In genomic region chr3:129343643-129344360, GRCh38 we compare ENCODE assay signal across 10 cellular contexts.
DNase-seq lines count a peak whose midpoint lies in the region; ATAC-seq, FAIRE-seq and TF ChIP-seq lines count a peak whose summit lies in the region.
"Had no signal": no experiment of that assay in that cellular context is flagged by ENCODE, and none has a peak within 500 bp of the region (broad histone marks: within the 10 kb centered on the region; RNA-seq: fewer than 3 reads in every experiment).

No MANE protein-coding gene starts in this region.

- no TSS peak for BruUV-seq in endothelial cell of umbilical vein (replicated peaks; lab: Mats Ljungman, UMichigan)

- H3K4me3 Mint-ChIP-seq in activated CD4-positive, alpha-beta T cell treated with anti-CD3 and anti-CD28 coated beads for 36 hours: no peak overlapping the region

- POLR2A ChIA-PET in activated CD4-positive, alpha-beta T cell treated with anti-CD3 and anti-CD28 coated beads for 36 hours (lab: Charles Lee): interaction anchor here (0.6 kb wide), 1 partner anchor 83 kb away, joined by 3 read pairs; no protein-coding TSS in a partner anchor
- POLR2A ChIA-PET in endothelial cell of umbilical vein (lab: Charles Lee): no interaction called here

- H3K4me3 ChIP-seq in endothelial cell of umbilical vein (replicated peaks in 1 of 3; ENCODE audit: insufficient read depth in 1 of 3, low read depth in 1 of 3, low read length in 3 of 3): no peak overlapping the region

- no peaks in the 10 kb centered on the region for H3K36me3 Mint-ChIP-seq in activated CD4-positive, alpha-beta T cell treated with anti-CD3 and anti-CD28 coated beads for 36 hours (ENCODE audit: low read depth)

- no peaks in the 10 kb centered on the region for H4K20me1 ChIP-seq in endothelial cell of umbilical vein (replicated peaks; ENCODE audit: control insufficient read depth, extremely low read depth, insufficient read depth, low read length)

- no peaks in the 10 kb centered on the region for H3K36me3 ChIP-seq in endothelial cell of umbilical vein (ENCODE audit: control insufficient read depth in 2 of 2, extremely low read depth in 1 of 2, insufficient read depth in 2 of 2, low read length in 2 of 2)

- TF ChIP-seq POLR2A in endothelial cell of umbilical vein (IDR thresholded peaks at IDR 0.05; ENCODE audit: low read depth, low read length): no peak

- H3K27ac ChIP-seq in endothelial cell of umbilical vein (ENCODE audit: insufficient read depth, low read depth, low read length): no peak overlapping the region
- H3K27ac ChIP-seq: VCaP had no signal

- H3K9me3 ChIP-seq in endothelial cell of umbilical vein (replicated peaks; ENCODE audit: control insufficient read depth, insufficient read depth, low read length): no peaks in the 10 kb centered on the region

- H3K79me2 ChIP-seq in endothelial cell of umbilical vein (ENCODE audit: control insufficient read depth, insufficient read depth, low read length): no peaks in the 10 kb centered on the region

- H3K27me3 Mint-ChIP-seq in activated CD4-positive, alpha-beta T cell treated with anti-CD3 and anti-CD28 coated beads for 36 hours: peaks cover 18% of the 10 kb centered on the region

- no peaks in the 10 kb centered on the region for H3K9me1 ChIP-seq in endothelial cell of umbilical vein (replicated peaks; ENCODE audit: control insufficient read depth, extremely low read depth, insufficient read depth, low read length)

- H3K4me1 Mint-ChIP-seq in activated CD4-positive, alpha-beta T cell treated with anti-CD3 and anti-CD28 coated beads for 36 hours: no peaks in the 10 kb centered on the region

- no peak overlapping the region for H3K9ac ChIP-seq in endothelial cell of umbilical vein (replicated peaks; ENCODE audit: extremely low read depth, insufficient read depth, low read length)

- peaks cover 8% of the 10 kb centered on the region for H3K4me1 ChIP-seq in endothelial cell of umbilical vein (ENCODE audit: control insufficient read depth, extremely low read depth, insufficient read depth, low read length)

- no peaks in the 10 kb centered on the region for H3K27me3 ChIP-seq in endothelial cell of umbilical vein (ENCODE audit: control insufficient read depth in 2 of 2, insufficient read depth in 2 of 2, low read length in 2 of 2)

- peak; percentile 48 to 64 for TF ChIP-seq CTCF in endothelial cell of umbilical vein (IDR thresholded peaks at IDR 0.05; ENCODE audit: extremely low read depth in 1 of 2, insufficient read depth in 1 of 2, low read depth in 1 of 2, low read length in 2 of 2)

- no peak overlapping the region for H3K27ac Mint-ChIP-seq in activated CD4-positive, alpha-beta T cell treated with anti-CD3 and anti-CD28 coated beads for 36 hours

- H3K4me2 ChIP-seq in endothelial cell of umbilical vein (ENCODE audit: insufficient read depth, low read length): no peak overlapping the region

- DNase-seq in DMS 273 (lab: John Stamatoyannopoulos, UW; ENCODE audit: unreplicated experiment) (peak; percentile 83), DMS 273 treated with DMSO at 0.1 percent for 48 hours (lab: John Stamatoyannopoulos, UW) (no peak), endothelial cell of umbilical vein (ENCODE audit: low read depth, low spot score) (no peak), myocyte (ENCODE audit: low read depth) (peak; percentile 13), GM19239 (ENCODE audit: insufficient read length, low spot score) (no peak), GM19238 (ENCODE audit: insufficient read length, low spot score) (no peak)
- DNase-seq in activated CD4-positive, alpha-beta T cell treated with anti-CD3 and anti-CD28 coated beads for 36 hours: peak; percentile 66

- dilution Hi-C loops in endothelial cell of umbilical vein (cut with MboI; ENCODE audit: extremely low pct_ligation_motif_present, low sequenced_read_pairs): no loop called here

- FAIRE-seq in endothelial cell of umbilical vein (lab: Jason Lieb, UNC) (no peak), GM19239 (lab: Jason Lieb, UNC) (no peak)
- FAIRE-seq: A204.1 had no signal

- intact Hi-C loops in activated CD4-positive, alpha-beta T cell treated with anti-CD3 and anti-CD28 coated beads for 36 hours (cut with DNase I, micrococcal nuclease): no loop called here
- intact Hi-C loops in endothelial cell of umbilical vein (cut with micrococcal nuclease): no loop called here

- ATAC-seq in activated CD4-positive, alpha-beta T cell treated with anti-CD3 and anti-CD28 coated beads for 36 hours: peak; percentile 92
- no peak for ATAC-seq in HG03039 (IDR thresholded peaks at IDR 0.05; ENCODE audit: unreplicated experiment)

- H2AFZ ChIP-seq in endothelial cell of umbilical vein (ENCODE audit: low read depth, low read length): peak overlapping the region; percentile 64

- CTCF ChIA-PET in activated CD4-positive, alpha-beta T cell treated with anti-CD3 and anti-CD28 coated beads for 36 hours (lab: Charles Lee): interaction anchor here (0.9 to 1.3 kb wide), 3 partner anchors 8 to 331 kb away, joined by 3 to 4 read pairs (median 3); no protein-coding TSS in a partner anchor
- CTCF ChIA-PET in endothelial cell of umbilical vein (lab: Charles Lee): interaction anchor here (0.9 to 1.9 kb wide), 3 partner anchors 10 to 39 kb away, joined by 3 to 7 read pairs (median 6); no protein-coding TSS in a partner anchor

- H3K9me3 Mint-ChIP-seq in activated CD4-positive, alpha-beta T cell treated with anti-CD3 and anti-CD28 coated beads for 36 hours (ENCODE audit: low read depth): no peaks in the 10 kb centered on the region

TF ChIP-seq in endothelial cell of umbilical vein, 7 proteins besides CTCF, POLR2A, EP300 and RAD21:
- TF ChIP-seq FOS (IDR thresholded peaks at IDR 0.05; ENCODE audit: borderline replicate concordance, insufficient read depth, low read length): no peak
- TF ChIP-seq MAX (IDR thresholded peaks at IDR 0.05; ENCODE audit: insufficient read depth, insufficient read length): no peak
- no peak for TF ChIP-seq EZH2 (IDR thresholded peaks at IDR 0.05; ENCODE audit: borderline replicate concordance, low read depth, low read length, severe bottlenecking)
- TF ChIP-seq JUN (IDR thresholded peaks at IDR 0.05; ENCODE audit: borderline replicate concordance, insufficient read depth, insufficient read length, low read depth): no peak
- no peak for TF ChIP-seq GATA2 (IDR thresholded peaks at IDR 0.05; ENCODE audit: insufficient read depth, insufficient read length, low read depth, low read length)
- TF ChIP-seq POLR2AphosphoS5 (IDR thresholded peaks at IDR 0.05; ENCODE audit: insufficient read depth, low read depth, low read length): no peak
- no peak for TF ChIP-seq MYC (IDR thresholded peaks at IDR 0.05; ENCODE audit: low read depth, low read length)
TF ChIP-seq in endothelial cell of umbilical vein: peak in this region for 0.

Comparison
In these comparisons a context has a peak if more than half of its experiments do, and no peak if none do; other contexts are left out.
1. DNase-seq: peak in DMS 273 (single experiment), activated CD4-positive, alpha-beta T cell treated with anti-CD3 and anti-CD28 coated beads for 36 hours (single experiment) and myocyte (single experiment); none in DMS 273 treated with DMSO at 0.1 percent for 48 hours (single experiment), endothelial cell of umbilical vein (single experiment), GM19239 (single experiment) and GM19238 (single experiment).